In genomic region chr2:37005118-37005868, GRCh38 we compare ENCODE assay signal across 8 cellular contexts. TPM values are rescaled to one million over a fixed set of nuclear protein-coding genes. Genes with fewer than 3 reads are reported as not detected.
A peak's percentile ranks its signal among the peaks of the same experiment; 100 is the strongest.
DNase-seq lines count a peak whose midpoint lies in the region; ATAC-seq and TF ChIP-seq lines count a peak whose summit lies in the region.

No MANE protein-coding gene starts in this region.

- peak overlapping the region; percentile 18 for H3K27ac ChIP-seq in OCI-LY1 (ENCODE audit: low read depth, low read length, poor library complexity, severe bottlenecking)
- H3K27ac ChIP-seq in dorsolateral prefrontal cortex: no peak overlapping the region

- DNase-seq in AG10803 (ENCODE audit: low read depth) (peak; percentile 5), dorsolateral prefrontal cortex (no peak), KG1 (lab: John Stamatoyannopoulos, UW) (no peak), NCI-H1417 treated with DMSO at 0.1 percent for 48 hours (lab: John Stamatoyannopoulos, UW) (no peak)
- DNase-seq in naive thymus-derived CD8-positive, alpha-beta T cell: peak in 4 of 10 donors; percentile 6 to 39 (median 20)

- H3K27ac Mint-ChIP-seq in naive thymus-derived CD8-positive, alpha-beta T cell: peak overlapping the region in 8 of 10 donors; percentile 32 to 67 (median 50)

- H3K4me1 Mint-ChIP-seq in naive thymus-derived CD8-positive, alpha-beta T cell: peaks cover 7 to 12% (median 9%) of the 10 kb centered on the region in 4 donors

- TF ChIP-seq CTCF in AG10803 (conservative IDR thresholded peaks at IDR 0.05; ENCODE audit: low read length) (peak; percentile 22), OCI-LY1 (IDR thresholded peaks at IDR 0.05; ENCODE audit: low read length) (peak; percentile 88), dorsolateral prefrontal cortex (IDR thresholded peaks at IDR 0.05 in 54 of 56, conservative IDR thresholded peaks at IDR 0.05 in 2 of 56; ENCODE audit: low read depth in 1 of 56, partially characterized antibody in 56 of 56) (peak in 53 of 56 donors; percentile 16 to 69 (median 48))

- peaks cover 48% of the 10 kb centered on the region for H3K36me3 ChIP-seq in OCI-LY1 (ENCODE audit: insufficient read depth, low read length)

- no peaks in the 10 kb centered on the region for H3K79me2 ChIP-seq in OCI-LY1 (ENCODE audit: insufficient read depth, low read length)

- peak overlapping the region in 7 of 10 donors; percentile 19 to 44 (median 23) for H3K4me3 Mint-ChIP-seq in naive thymus-derived CD8-positive, alpha-beta T cell

- peaks cover 6% of the 10 kb centered on the region for H3K4me1 ChIP-seq in OCI-LY1 (ENCODE audit: insufficient read depth, low read length, severe bottlenecking)

- intact Hi-C loops in dorsolateral prefrontal cortex (cut with DNase I): loop anchor here (2.0 to 10.0 kb wide), 2 partner anchors 220 to 224 kb away; no protein-coding TSS in a partner anchor

- H2AFZ ChIP-seq in OCI-LY1 (ENCODE audit: low read length): no peak overlapping the region

- POLR2A ChIA-PET in naive thymus-derived CD8-positive, alpha-beta T cell (lab: Charles Lee): no interaction called here

- no peaks in the 10 kb centered on the region for H3K9me2 ChIP-seq in OCI-LY1 (ENCODE audit: low read depth, low read length)

- H3F3A ChIP-seq in OCI-LY1 (ENCODE audit: insufficient read depth, low read length): no peaks in the 10 kb centered on the region

- H3K4me3 ChIP-seq in AG10803 (ENCODE audit: low read length): no peak overlapping the region
- no peak overlapping the region for H3K4me3 ChIP-seq in OCI-LY1 (ENCODE audit: low read depth, low read length, poor library complexity, severe bottlenecking)
- H3K4me3 ChIP-seq in dorsolateral prefrontal cortex: no peak overlapping the region

- H4K20me1 ChIP-seq in OCI-LY1 (ENCODE audit: insufficient read depth, low read length): no peaks in the 10 kb centered on the region

- no peaks in the 10 kb centered on the region for H3K27me3 Mint-ChIP-seq in naive thymus-derived CD8-positive, alpha-beta T cell

- H3K9me3 ChIP-seq in OCI-LY1 (ENCODE audit: low read length): no peaks in the 10 kb centered on the region

- H3K4me2 ChIP-seq in OCI-LY1 (ENCODE audit: low read length): peak overlapping the region; percentile 30; the same call in 1 of the 2 replicates

- H3K27me3 ChIP-seq in OCI-LY1 (ENCODE audit: insufficient read depth, low read length): no peaks in the 10 kb centered on the region
- H3K27me3 ChIP-seq in dorsolateral prefrontal cortex: no peaks in the 10 kb centered on the region

- H3K9me3 Mint-ChIP-seq in naive thymus-derived CD8-positive, alpha-beta T cell: no peaks in the 10 kb centered on the region

- H3K36me3 Mint-ChIP-seq in naive thymus-derived CD8-positive, alpha-beta T cell: peaks cover 0 to 86% (median 16%) of the 10 kb centered on the region in 3 donors

- no peak overlapping the region for H3K9ac ChIP-seq in OCI-LY1 (ENCODE audit: low read length)

- ATAC-seq in GM18519 (IDR thresholded peaks at IDR 0.05; ENCODE audit: low FRiP score, unreplicated experiment): peak; percentile 99
- ATAC-seq in HG02943 (IDR thresholded peaks at IDR 0.05; ENCODE audit: low read depth, unreplicated experiment): peak; percentile 90
- ATAC-seq in naive thymus-derived CD8-positive, alpha-beta T cell: peak; percentile 52 to 67

RNA-seq across cellular contexts. Expression of gene STRN, which starts 39.0 kb away (rescaled TPM):
- 10 to 100 TPM; 30.4 to 88.9 (median 46.0) TPM for total RNA-seq in dorsolateral prefrontal cortex
- 10 to 100 TPM; 33.4 to 34.9 TPM for total RNA-seq in naive thymus-derived CD8-positive, alpha-beta T cell
- 10 to 100 TPM in 1 of 3 donors, 1 to 10 TPM in 2; 6.8 to 10.8 (median 7.8) TPM for polyA plus RNA-seq in naive thymus-derived CD8-positive, alpha-beta T cell

Comparison
In these comparisons a context has a peak if more than half of its experiments do, and no peak if none do; other contexts are left out.
1. CTCF ChIP-seq: peak in every context shown above with its lines; median percentile 88 in OCI-LY1; 48 in dorsolateral prefrontal cortex; 22 in AG10803.